ENCODE assay signal across 1 cellular context in genomic region chr18:4510709-4511108, GRCh38.
TF ChIP-seq lines count a peak whose summit lies in the region.

No MANE protein-coding gene starts in this region.

TF ChIP-seq in K562, 482 proteins besides CTCF, POLR2A, EP300 and RAD21 (continued from another document):
- no peak for TF ChIP-seq RNF219 (CRISPR knock-in tag; IDR thresholded peaks at IDR 0.05)
